10 cellular contexts compared by ENCODE assay signal in genomic region chr2:62297642-62298010, GRCh38.
A peak's percentile ranks its signal among the peaks of the same experiment; 100 is the strongest.
DNase-seq lines count a peak whose midpoint lies in the region; ATAC-seq and TF ChIP-seq lines count a peak whose summit lies in the region.
"Had no signal": no experiment of that assay in that cellular context is flagged by ENCODE, and none has a peak within 500 bp of the region (broad histone marks: within the 10 kb centered on the region; RNA-seq: fewer than 3 reads in every experiment).

No MANE protein-coding gene starts in this region.

- no peak for DNase-seq in BJ (ENCODE audit: low read depth)
- DNase-seq in HAP-1 (ENCODE audit: low spot score in 2 of 2): peak; percentile 13 to 49
- no peak for DNase-seq in fibroblast of the aortic adventitia (ENCODE audit: low read depth)
- no peak for DNase-seq in NCI-H187 (lab: John Stamatoyannopoulos, UW)
- DNase-seq in stimulated activated CD4-positive, alpha-beta T cell treated with anti-CD3 and anti-CD28 coated beads, Interleukin-4, amount 100 ng/mL, for 24 hours: no peak
- DNase-seq in tibial nerve (ENCODE audit: low spot score in 2 of 2): no peak
- DNase-seq: NCI-H2029, spleen had no signal

- TF ChIP-seq EP300 in tibial nerve (IDR thresholded peaks at IDR 0.05): no peak

- H3K27me3 ChIP-seq in BJ (ENCODE audit: control insufficient read depth, insufficient read depth, low read length) (peaks cover 2% of the 10 kb centered on the region), HAP-1 (ENCODE audit: low read depth) (no peaks in the 10 kb centered on the region; the same call in 1 of the 2 replicates), tibial nerve (no peaks in the 10 kb centered on the region)
- H3K27me3 ChIP-seq: spleen had no signal

- H3K27ac ChIP-seq in tibial nerve: no peak overlapping the region
- H3K27ac ChIP-seq: spleen had no signal

- ATAC-seq in SK-N-SH treated with all-trans-retinoic acid at 6 μM for 48 hours (peak; percentile 44; the same call in 1 of the 3 replicates), HG02678 (IDR thresholded peaks at IDR 0.05; ENCODE audit: unreplicated experiment) (no peak)

- peak; percentile 40 for TF ChIP-seq CTCF in BJ (IDR thresholded peaks at IDR 0.05; ENCODE audit: insufficient read depth, low read depth, low read length)
- TF ChIP-seq CTCF in fibroblast of the aortic adventitia (IDR thresholded peaks at IDR 0.05; ENCODE audit: insufficient read depth, low read length): peak; percentile 16
- TF ChIP-seq CTCF in tibial nerve (IDR thresholded peaks at IDR 0.05): no peak

- H3K9me3 ChIP-seq in HAP-1 (no peaks in the 10 kb centered on the region), tibial nerve (no peaks in the 10 kb centered on the region)
- H3K9me3 ChIP-seq: spleen had no signal

- 67 to 69% methylated on average over 3 of the region's 3 CpGs for WGBS in tibial nerve, 2 donors

- CTCF ChIA-PET in BJ (lab: Yijun Ruan, JAX): interaction anchor here (1.0 to 1.3 kb wide), 2 partner anchors 9 to 12 kb away, joined by 4 to 5 read pairs; no protein-coding TSS in a partner anchor

- H3K4me1 ChIP-seq in HAP-1: peaks cover 6% of the 10 kb centered on the region
- H3K4me1 ChIP-seq in tibial nerve: peaks cover 0 to 17% (median 5%) of the 10 kb centered on the region in 4 donors

- H3K36me3 ChIP-seq in BJ (ENCODE audit: control insufficient read depth, insufficient read depth, low read length) (no peaks in the 10 kb centered on the region; the same call in 1 of the 2 replicates), HAP-1 (replicated peaks) (no peaks in the 10 kb centered on the region), tibial nerve (no peaks in the 10 kb centered on the region)
- H3K36me3 ChIP-seq: spleen had no signal

- POLR2A ChIA-PET in BJ (lab: Charles Lee): no interaction called here

- no peak for TF ChIP-seq POLR2A in tibial nerve (IDR thresholded peaks at IDR 0.05)

- in situ Hi-C loops in HAP-1 (cut with MboI; ENCODE audit: low sequenced_read_pairs): no loop called here

- no peak overlapping the region for H3K4me3 ChIP-seq in BJ (ENCODE audit: low read depth, low read length)
- H3K4me3 ChIP-seq in HAP-1: no peak overlapping the region
- H3K4me3 ChIP-seq in fibroblast of the aortic adventitia (ENCODE audit: low read depth, low read length): no peak overlapping the region
- no peak overlapping the region for H3K4me3 ChIP-seq in tibial nerve
- H3K4me3 ChIP-seq: spleen had no signal

TF ChIP-seq in SK-N-SH treated with all-trans-retinoic acid at 6 μM for 48 hours, 23 proteins besides CTCF, POLR2A, EP300 and RAD21:
- no peak for TF ChIP-seq ZC3H10 (CRISPR knock-in tag; IDR thresholded peaks at IDR 0.05)
- TF ChIP-seq, protein P1, sequence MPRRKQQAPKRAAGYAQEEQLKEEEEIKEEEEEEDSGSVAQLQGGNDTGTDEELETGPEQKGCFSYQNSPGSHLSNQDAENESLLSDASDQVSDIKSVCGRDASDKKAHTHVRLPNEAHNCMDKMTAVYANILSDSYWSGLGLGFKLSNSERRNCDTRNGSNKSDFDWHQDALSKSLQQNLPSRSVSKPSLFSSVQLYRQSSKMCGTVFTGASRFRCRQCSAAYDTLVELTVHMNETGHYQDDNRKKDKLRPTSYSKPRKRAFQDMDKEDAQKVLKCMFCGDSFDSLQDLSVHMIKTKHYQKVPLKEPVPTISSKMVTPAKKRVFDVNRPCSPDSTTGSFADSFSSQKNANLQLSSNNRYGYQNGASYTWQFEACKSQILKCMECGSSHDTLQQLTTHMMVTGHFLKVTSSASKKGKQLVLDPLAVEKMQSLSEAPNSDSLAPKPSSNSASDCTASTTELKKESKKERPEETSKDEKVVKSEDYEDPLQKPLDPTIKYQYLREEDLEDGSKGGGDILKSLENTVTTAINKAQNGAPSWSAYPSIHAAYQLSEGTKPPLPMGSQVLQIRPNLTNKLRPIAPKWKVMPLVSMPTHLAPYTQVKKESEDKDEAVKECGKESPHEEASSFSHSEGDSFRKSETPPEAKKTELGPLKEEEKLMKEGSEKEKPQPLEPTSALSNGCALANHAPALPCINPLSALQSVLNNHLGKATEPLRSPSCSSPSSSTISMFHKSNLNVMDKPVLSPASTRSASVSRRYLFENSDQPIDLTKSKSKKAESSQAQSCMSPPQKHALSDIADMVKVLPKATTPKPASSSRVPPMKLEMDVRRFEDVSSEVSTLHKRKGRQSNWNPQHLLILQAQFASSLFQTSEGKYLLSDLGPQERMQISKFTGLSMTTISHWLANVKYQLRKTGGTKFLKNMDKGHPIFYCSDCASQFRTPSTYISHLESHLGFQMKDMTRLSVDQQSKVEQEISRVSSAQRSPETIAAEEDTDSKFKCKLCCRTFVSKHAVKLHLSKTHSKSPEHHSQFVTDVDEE (CRISPR knock-in tag; IDR thresholded peaks at IDR 0.05): no peak
- TF ChIP-seq ZFP3 (CRISPR knock-in tag; IDR thresholded peaks at IDR 0.05): no peak
- no peak for TF ChIP-seq BACH2 (CRISPR knock-in tag; IDR thresholded peaks at IDR 0.05; ENCODE audit: borderline replicate concordance)
- TF ChIP-seq TCF4 (CRISPR knock-in tag; IDR thresholded peaks at IDR 0.05; ENCODE audit: borderline replicate concordance): no peak
- no peak for TF ChIP-seq PPARA (CRISPR knock-in tag; IDR thresholded peaks at IDR 0.05; ENCODE audit: borderline replicate concordance)
- TF ChIP-seq ISL1 (CRISPR knock-in tag; IDR thresholded peaks at IDR 0.05): no peak
- no peak for TF ChIP-seq CSRNP3 (CRISPR knock-in tag; IDR thresholded peaks at IDR 0.05)
- TF ChIP-seq POU6F1 (CRISPR knock-in tag; IDR thresholded peaks at IDR 0.05; ENCODE audit: borderline replicate concordance, low read depth): no peak

Comparison
In these comparisons a context has a peak if more than half of its experiments do, and no peak if none do; other contexts are left out.
1. DNase-seq: peak in HAP-1 (2 of 2); none in BJ (single experiment), fibroblast of the aortic adventitia (single experiment), NCI-H187 (0 of 2), stimulated activated CD4-positive, alpha-beta T cell treated with anti-CD3 and anti-CD28 coated beads, Interleukin-4, amount 100 ng/mL, for 24 hours (single experiment) and tibial nerve (0 of 2).
2. CTCF ChIP-seq: peak in BJ (single experiment) and fibroblast of the aortic adventitia (single experiment); none in tibial nerve (0 of 5).